8 cellular contexts compared by ENCODE assay signal in the genomic region with DNA sequence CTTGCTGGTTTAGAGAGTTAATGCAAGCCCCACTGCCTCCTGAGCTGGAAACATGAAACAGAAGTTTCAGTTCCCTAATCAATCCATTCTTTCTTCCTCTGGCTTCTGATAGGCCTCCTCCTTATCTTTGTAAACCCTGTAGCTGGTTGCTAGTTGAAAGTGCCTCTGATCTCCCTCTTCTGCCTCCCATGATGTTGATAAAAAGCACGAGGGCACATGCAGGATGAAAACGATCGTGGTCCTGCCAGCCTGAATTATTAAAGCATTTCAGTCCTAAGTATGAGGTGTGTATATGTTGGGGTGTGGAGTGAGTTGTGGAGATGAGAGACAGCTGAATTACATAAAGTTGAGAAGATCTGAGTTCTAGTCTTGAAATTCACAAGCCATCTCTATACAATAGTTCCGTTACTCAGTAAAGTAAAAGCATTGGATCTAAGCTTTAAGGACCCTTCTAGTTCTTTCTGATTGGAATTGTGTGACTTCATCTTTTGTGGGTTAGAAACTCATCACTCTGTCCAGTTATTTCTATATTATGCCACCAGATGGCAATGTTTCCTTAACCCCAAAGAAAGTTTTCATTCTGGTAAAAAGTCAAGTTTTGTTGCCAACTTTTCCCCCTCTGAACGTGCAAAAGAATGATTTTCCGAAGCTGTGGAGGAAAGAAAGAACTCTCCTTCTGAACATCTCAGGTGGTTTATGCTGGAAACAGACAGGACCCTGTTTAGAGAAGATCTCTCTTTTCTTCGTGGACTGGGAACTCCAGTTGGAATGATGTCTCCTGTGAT. TPM values are rescaled to one million over a fixed set of nuclear protein-coding genes. Genes with fewer than 3 reads are reported as not detected.
DNase-seq lines count a peak whose midpoint lies in the region; ATAC-seq, FAIRE-seq and TF ChIP-seq lines count a peak whose summit lies in the region.

No MANE protein-coding gene starts in this region.

- no peak for TF ChIP-seq POLR2A in GM12892 (IDR thresholded peaks at IDR 0.05; ENCODE audit: low read depth, low read length)

- DNase-seq in AG08395 (ENCODE audit: low spot score) (peak; percentile 80), GM12892 (ENCODE audit: insufficient read length) (no peak), NCI-H345 (lab: John Stamatoyannopoulos, UW) (peak; percentile 41), brain pericyte (ENCODE audit: low read depth, low spot score) (peak; percentile 25), iPS-NIHi7 (ENCODE audit: extremely low spot score) (peak; percentile 63), superior temporal gyrus (ENCODE audit: extremely low spot score) (peak; percentile 91)
- no peak for DNase-seq in activated naive CD4-positive, alpha-beta T cell treated with anti-CD3 and anti-CD28 coated beads, Interleukin-2, amount 50 U/mL, for 16 hours

- ATAC-seq in HG02970 (IDR thresholded peaks at IDR 0.05; ENCODE audit: low FRiP score, unreplicated experiment): peak; percentile 67

- FAIRE-seq in GM12892 (lab: Jason Lieb, UNC): peak; percentile 85

RNA-seq across cellular contexts. Expression of a gene that starts 34.8 kb away (rescaled TPM):
- not detected for polyA plus RNA-seq in GM12892 (2012; ENCODE audit: missing spikeins)

Comparison
In these comparisons a context has a peak if more than half of its experiments do, and no peak if none do; other contexts are left out.
1. DNase-seq: peak in AG08395 (single experiment), NCI-H345 (single experiment), brain pericyte (single experiment), iPS-NIHi7 (single experiment) and superior temporal gyrus (single experiment); none in GM12892 (single experiment) and activated naive CD4-positive, alpha-beta T cell treated with anti-CD3 and anti-CD28 coated beads, Interleukin-2, amount 50 U/mL, for 16 hours (single experiment).